ENCODE assay signal across 26 cellular contexts in the genomic region with DNA sequence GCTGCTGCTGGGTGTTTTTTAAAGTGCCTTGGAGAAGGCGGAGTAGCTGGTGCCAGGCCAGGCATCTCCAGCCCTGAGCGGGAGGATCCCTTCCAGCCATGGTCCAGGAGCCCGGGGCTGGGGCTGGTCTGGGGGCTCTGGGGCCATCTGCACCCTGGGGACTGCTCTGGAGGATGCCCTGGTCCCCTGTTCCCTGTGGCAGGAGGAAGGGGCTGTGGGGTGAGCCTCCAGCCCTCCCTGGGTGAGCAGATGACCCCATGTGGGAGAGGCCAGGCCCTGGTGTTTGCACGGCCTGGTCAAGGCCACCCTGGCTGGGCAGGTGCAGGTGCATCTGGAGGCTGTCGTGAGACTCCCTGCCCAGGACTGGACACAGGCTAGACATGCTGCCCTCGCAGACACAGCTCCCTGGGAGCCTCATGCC. TPM values are rescaled to one million over a fixed set of nuclear protein-coding genes. Genes with fewer than 3 reads are reported as not detected.
A peak's percentile ranks its signal among the peaks of the same experiment; 100 is the strongest.
DNase-seq lines count a peak whose midpoint lies in the region; ATAC-seq, FAIRE-seq and TF ChIP-seq lines count a peak whose summit lies in the region.
"Had no signal": no experiment of that assay in that cellular context is flagged by ENCODE, and none has a peak within 500 bp of the region (broad histone marks: within the 10 kb centered on the region; RNA-seq: fewer than 3 reads in every experiment).

No MANE protein-coding gene starts in this region.

- no peak overlapping the region for H3K18ac ChIP-seq in H1 (ENCODE audit: extremely low read depth, low read length)

- H3K27me3 ChIP-seq in H1 (replicated peaks in 1 of 4; ENCODE audit: control insufficient read depth in 3 of 4, extremely low read depth in 1 of 4, insufficient read depth in 3 of 4, low read length in 3 of 4): no peaks in the 10 kb centered on the region
- peaks cover 11 to 86% of the 10 kb centered on the region in 2 experiments for H3K27me3 ChIP-seq in HepG2 (ENCODE audit: control insufficient read depth in 1 of 2, insufficient read depth in 2 of 2, low read length in 2 of 2)
- no peaks in the 10 kb centered on the region for H3K27me3 ChIP-seq in aorta (ENCODE audit: control insufficient read depth in 1 of 2, insufficient read depth in 2 of 2, low read length in 1 of 2)
- no peaks in the 10 kb centered on the region for H3K27me3 ChIP-seq in Karpas-422 (ENCODE audit: low read length)

- DNase-seq in left ventricle myocardium superior: peak; percentile 18
- no peak for DNase-seq in left cardiac atrium
- no peak for DNase-seq in H1 (ENCODE audit: low read depth in 1 of 2, low spot score in 2 of 2)
- DNase-seq in HepG2 (ENCODE audit: low spot score): peak; percentile 24
- DNase-seq in aorta: peak; percentile 35 to 68
- DNase-seq in nephron progenitor cell: no peak
- DNase-seq in kidney glomerular epithelial cell (lab: John Stamatoyannopoulos, UW): no peak
- no peak for DNase-seq in Karpas-422
- DNase-seq: Caco-2; CD8-positive, alpha-beta T cell; HFFc6; IMR-90; KG1; MM.1S; NCI-H2029; NCI-H446; NCI-H524 treated with DMSO at 0.1 percent for 48 hours; NCI-H82; NK-92 treated with Interleukin-12 subunit alpha and Interleukin-12 subunit beta, amount 100 ng/mL, for 24 hours; SK-N-SH had no signal

- TF ChIP-seq EP300 in H1 (IDR thresholded peaks at IDR 0.05; ENCODE audit: borderline replicate concordance in 1 of 2, low read depth in 2 of 2, low read length in 2 of 2) (no peak), HepG2 (IDR thresholded peaks at IDR 0.05; ENCODE audit: low read depth in 2 of 2, low read length in 2 of 2) (no peak), HepG2 (CRISPR knock-in tag; IDR thresholded peaks at IDR 0.05; ENCODE audit: borderline replicate concordance) (no peak)

- H3K9me3 ChIP-seq in H1 (ENCODE audit: insufficient read depth in 2 of 2, low read depth in 1 of 2, low read length in 1 of 2): no peaks in the 10 kb centered on the region
- no peaks in the 10 kb centered on the region for H3K9me3 ChIP-seq in HepG2 (ENCODE audit: low read length)
- H3K9me3 ChIP-seq in aorta (ENCODE audit: control insufficient read depth, low read length): no peaks in the 10 kb centered on the region
- no peaks in the 10 kb centered on the region for H3K9me3 ChIP-seq in Karpas-422 (ENCODE audit: low read length)
- H3K9me3 ChIP-seq: Caco-2, HAP-1, SK-N-SH had no signal

- H3K4me3 ChIP-seq in H1 (ENCODE audit: extremely low read depth in 1 of 4, insufficient read depth in 2 of 4, low read depth in 3 of 4, low read length in 4 of 4): no peak overlapping the region
- no peak overlapping the region for H3K4me3 ChIP-seq in HepG2 (replicated peaks in 1 of 3; ENCODE audit: insufficient read depth in 1 of 3, low read depth in 2 of 3, low read length in 3 of 3)
- H3K4me3 ChIP-seq in aorta (ENCODE audit: low read length in 2 of 2): no peak overlapping the region
- H3K4me3 ChIP-seq in Karpas-422 (ENCODE audit: low read length): no peak overlapping the region
- H3K4me3 ChIP-seq: GM23338, HAP-1 had no signal

- H3K4me2 ChIP-seq in H1 (ENCODE audit: insufficient read depth in 1 of 2, low read depth in 2 of 2, low read length in 2 of 2) (no peak overlapping the region), HepG2 (ENCODE audit: low read depth, low read length) (peak overlapping the region; percentile 23; the same call in 1 of the 2 replicates), Karpas-422 (ENCODE audit: low read depth, low read length, poor library complexity, severe bottlenecking) (no peak overlapping the region)
- H3K4me2 ChIP-seq: GM23338, SK-N-SH had no signal

- peaks cover 14% of the 10 kb centered on the region for H3K4me1 Mint-ChIP-seq in nephron progenitor cell
- H3K4me1 Mint-ChIP-seq: GM23338 had no signal

- H3K27ac ChIP-seq in H1 (ENCODE audit: low read depth, low read length) (no peak overlapping the region), HepG2 (ENCODE audit: extremely low read length, insufficient read depth, low read length) (no peak overlapping the region), aorta (ENCODE audit: low read depth in 1 of 2, low read length in 2 of 2) (no peak overlapping the region), Karpas-422 (ENCODE audit: low read length) (no peak overlapping the region)
- H3K27ac ChIP-seq: C4-2B, RWPE1 had no signal

- H3K4me1 ChIP-seq in H1 (replicated peaks in 1 of 4; ENCODE audit: control insufficient read depth in 3 of 4, insufficient read depth in 4 of 4, low read length in 3 of 4) (no peaks in the 10 kb centered on the region), HepG2 (ENCODE audit: insufficient read depth, low read length) (peaks cover 50% of the 10 kb centered on the region), aorta (ENCODE audit: control insufficient read depth in 1 of 2, insufficient read depth in 2 of 2, low read length in 2 of 2) (no peaks in the 10 kb centered on the region), Karpas-422 (ENCODE audit: low read length) (peaks cover 16% of the 10 kb centered on the region)
- H3K4me1 ChIP-seq: Caco-2, HAP-1 had no signal

- H3K36me3 ChIP-seq in H1 (ENCODE audit: control insufficient read depth in 2 of 4, insufficient read depth in 4 of 4, low read length in 3 of 4) (no peaks in the 10 kb centered on the region), HepG2 (replicated peaks in 1 of 2; ENCODE audit: control insufficient read depth in 1 of 2, insufficient read depth in 2 of 2, low read length in 2 of 2) (no peaks in the 10 kb centered on the region), aorta (ENCODE audit: control insufficient read depth in 1 of 2, insufficient read depth in 2 of 2, low read length in 1 of 2) (no peaks in the 10 kb centered on the region), Karpas-422 (ENCODE audit: insufficient read depth, low read length) (no peaks in the 10 kb centered on the region)
- H3K36me3 ChIP-seq: HAP-1 had no signal

- no peak overlapping the region for H3K14ac ChIP-seq in H1 (ENCODE audit: insufficient read length)

- TF ChIP-seq CTCF in H1 (IDR thresholded peaks at IDR 0.05; ENCODE audit: control extremely low read depth in 1 of 3, insufficient read depth in 1 of 3, low read depth in 1 of 3, low read length in 3 of 3) (no peak), HepG2 (CRISPR knock-in tag; IDR thresholded peaks at IDR 0.05) (no peak), nephron progenitor cell (IDR thresholded peaks at IDR 0.05) (no peak)

- TF ChIP-seq POLR2A in H1 (IDR thresholded peaks at IDR 0.05; ENCODE audit: control extremely low read depth in 1 of 2, low read depth in 2 of 2, low read length in 2 of 2) (no peak), HepG2 (IDR thresholded peaks at IDR 0.05; ENCODE audit: insufficient read depth in 1 of 2, low read depth in 2 of 2, low read length in 2 of 2) (no peak)

- H3K23me2 ChIP-seq in H1 (ENCODE audit: low read depth, low read length): no peaks in the 10 kb centered on the region

- H2AFZ ChIP-seq in H1 (ENCODE audit: low read length) (no peak overlapping the region), HepG2 (ENCODE audit: low read length) (no peak overlapping the region), Karpas-422 (ENCODE audit: low read length) (no peak overlapping the region)
- H2AFZ ChIP-seq: GM23338 had no signal

- peaks cover 4% of the 10 kb centered on the region for H3K27me3 Mint-ChIP-seq in nephron progenitor cell (ENCODE audit: low read depth, poor library complexity)

- H2AK5ac ChIP-seq in H1 (ENCODE audit: low read depth, low read length): no peak overlapping the region

- no peak overlapping the region for H3K4me3 Mint-ChIP-seq in nephron progenitor cell
- H3K4me3 Mint-ChIP-seq: CD8-positive, alpha-beta T cell; GM23338; HFFc6 had no signal

- ATAC-seq in left ventricle myocardium superior (no peak), left cardiac atrium (no peak), HepG2 (peak; percentile 41), aorta (ENCODE audit: low FRiP score) (no peak)
- ATAC-seq: CD8-positive, alpha-beta T cell had no signal

- no peak overlapping the region for H4K91ac ChIP-seq in H1 (replicated peaks; ENCODE audit: insufficient read length, low read length)

- POLR2A ChIA-PET in H1 (lab: Charles Lee; ENCODE audit: partially characterized antibody) (interaction anchor here (0.6 to 1.7 kb wide), 3 partner anchors 10 to 146 kb away, joined by 3 to 4 read pairs (median 3); no protein-coding TSS in a partner anchor), HepG2 (lab: Yijun Ruan, JAX) (interaction anchor here (2.8 to 3.8 kb wide), 2 partner anchors 11 to 17 kb away, joined by 20 to 37 read pairs; no protein-coding TSS in a partner anchor)

- H3K79me2 ChIP-seq in H1 (ENCODE audit: control insufficient read depth in 1 of 2, insufficient read depth in 2 of 2, low read length in 2 of 2) (no peaks in the 10 kb centered on the region), HepG2 (ENCODE audit: insufficient read depth, low read length) (no peaks in the 10 kb centered on the region), Karpas-422 (ENCODE audit: low read length) (no peaks in the 10 kb centered on the region)

- no peak overlapping the region for H2BK15ac ChIP-seq in H1 (ENCODE audit: low read length)

- H3K79me1 ChIP-seq in H1 (ENCODE audit: low read depth, low read length): no peaks in the 10 kb centered on the region

- FAIRE-seq in H1 (lab: Jason Lieb, UNC) (no peak), HepG2 (lab: Jason Lieb, UNC) (no peak)
- FAIRE-seq: A204.1, G401.6 had no signal

- H3K9ac ChIP-seq in H1 (replicated peaks in 1 of 4; ENCODE audit: extremely low read depth in 1 of 4, low read depth in 3 of 4, low read length in 3 of 4) (no peak overlapping the region), HepG2 (ENCODE audit: insufficient read depth, low read depth, low read length) (no peak overlapping the region), Karpas-422 (ENCODE audit: low read length) (no peak overlapping the region)
- H3K9ac ChIP-seq: SK-N-SH had no signal

- in situ Hi-C loops in HepG2 (cut with HindIII; ENCODE audit: extremely low pct_ligation_motif_present, low pct_unique_long_range_greater_than_20kb): no loop called here

- H3K23ac ChIP-seq in H1 (ENCODE audit: insufficient read length): no peak overlapping the region

- 86% methylated on average over 6 of the region's 6 CpGs; no CpG with 5 or more reads in 1 of the 2 experiments for WGBS in H1 (ENCODE audit: extremely low coverage in 1 of 2, insufficient coverage in 1 of 2, insufficient read length in 1 of 2, insufficient replicate concordance in 2 of 2, low coverage in 1 of 2, low lambda C conversion rate in 2 of 2, missing lambda C conversion rate in 1 of 2), 2 experiments
- 0% methylated on average over 1 of the region's 6 CpGs for WGBS in HepG2 (ENCODE audit: low lambda C conversion rate)
- 71 to 89% methylated on average over 6 of the region's 6 CpGs for WGBS in aorta, 2 donors

- H3K4ac ChIP-seq in H1 (replicated peaks; ENCODE audit: insufficient read length, low read depth, low read length): no peak overlapping the region

- H3K9me2 ChIP-seq in Karpas-422 (replicated peaks; ENCODE audit: insufficient read depth, low read length): no peaks in the 10 kb centered on the region
- H3K9me2 ChIP-seq: SK-N-SH had no signal

- H2BK20ac ChIP-seq in H1 (ENCODE audit: low read length): no peak overlapping the region

- no TSS peak for BruUV-seq in HepG2 (replicated peaks; lab: Mats Ljungman, UMichigan)

- no peak overlapping the region for H4K5ac ChIP-seq in H1 (ENCODE audit: insufficient read length, low read depth, low read length)

- no peak overlapping the region for H3K56ac ChIP-seq in H1 (replicated peaks; ENCODE audit: insufficient read length, low read depth, low read length)

- CTCF ChIA-PET in H1 (lab: Charles Lee; ENCODE audit: partially characterized antibody): interaction anchor here (0.7 to 2.9 kb wide), 5 partner anchors 30 to 142 kb away, joined by 3 to 9 read pairs (median 4); no protein-coding TSS in a partner anchor
- CTCF ChIA-PET in HepG2 (lab: Yijun Ruan, JAX; ENCODE audit: low intra/inter-chr PET ratio, low total read pairs): no interaction called here

- H2BK5ac ChIP-seq in H1 (ENCODE audit: low read depth, low read length): no peak overlapping the region

- intact Hi-C loops in left ventricle myocardium superior (cut with micrococcal nuclease): no loop called here
- intact Hi-C loops in left cardiac atrium (cut with DNase I): no loop called here
- intact Hi-C loops in HepG2 (cut with micrococcal nuclease; ENCODE audit: unreplicated experiment): no loop called here
- intact Hi-C loops in aorta (cut with DNase I): no loop called here

- TF ChIP-seq RAD21 in H1 (IDR thresholded peaks at IDR 0.05 in 1 of 2, conservative IDR thresholded peaks at IDR 0.05 in 1 of 2; ENCODE audit: low read depth in 2 of 2, low read length in 2 of 2) (no peak), HepG2 (CRISPR knock-in tag; IDR thresholded peaks at IDR 0.05) (no peak)

- peak overlapping the region; percentile 57; the same call in 1 of the 2 replicates for H4K8ac ChIP-seq in H1 (ENCODE audit: extremely low read depth, insufficient read depth, low read length)

- H2BK12ac ChIP-seq in H1 (ENCODE audit: low read depth, low read length): no peak overlapping the region

- no peaks in the 10 kb centered on the region for H4K20me1 ChIP-seq in H1 (replicated peaks in 1 of 2; ENCODE audit: control insufficient read depth in 1 of 2, insufficient read depth in 2 of 2, low read length in 2 of 2)
- H4K20me1 ChIP-seq in HepG2 (ENCODE audit: insufficient read depth, low read length): no peaks in the 10 kb centered on the region
- H4K20me1 ChIP-seq in Karpas-422 (ENCODE audit: insufficient read depth, low read depth, low read length): peaks cover 3% of the 10 kb centered on the region; the same call in 1 of the 2 replicates

- H3K36me3 Mint-ChIP-seq in nephron progenitor cell (ENCODE audit: low read depth): no peaks in the 10 kb centered on the region
- H3K36me3 Mint-ChIP-seq: CD8-positive, alpha-beta T cell had no signal

- no peak overlapping the region for H3K27ac Mint-ChIP-seq in nephron progenitor cell
- H3K27ac Mint-ChIP-seq: CD8-positive, alpha-beta T cell; GM23338; HFFc6 had no signal

- no peaks in the 10 kb centered on the region for H3K9me3 Mint-ChIP-seq in nephron progenitor cell
- H3K9me3 Mint-ChIP-seq: CD8-positive, alpha-beta T cell; GM23338; HFFc6 had no signal

- H2BK120ac ChIP-seq in H1 (replicated peaks; ENCODE audit: low read depth, low read length): no peak overlapping the region

RNA-seq across cellular contexts. Expression of a gene that starts 56.7 kb away (rescaled TPM):
- total RNA-seq in left ventricle myocardium superior (69.9 TPM), left cardiac atrium (10 to 100 TPM; 26.1 to 28.6 TPM), HepG2 (2016; rRNA removed; fragmentation: Illumina TruSeq; extraction: Trizol) (47.1 and 51.5 TPM in 2 replicates), aorta (10 to 100 TPM; 21.5 to 29.6 TPM)
- 57.3 and 64.1 TPM in 2 replicates for total RNA-seq in H1 (2021; fragmentation: NEBNext Ultra II Directional; extraction: Animal tissue kit (Norgen Biotek cat#: 25700))
- polyA plus RNA-seq in H1 (2011; rRNA removed) (17.7 and 34.6 TPM in 2 replicates), HepG2 (2011; rRNA removed) (21.0 and 22.6 TPM in 2 replicates), aorta (10 to 100 TPM; 17.3 to 19.2 TPM)
- 43.7 TPM for polyA plus RNA-seq in H1 (2011; cell fraction: cytosol; rRNA removed)
- polyA plus RNA-seq in H1 (2011; cell fraction: nucleus; rRNA removed): 28.5 TPM
- 20.8 to 42.4 TPM (median 39.1 TPM) in 4 replicates for polyA plus RNA-seq in H1 (2012, experiment 1 of 2)
- 28.1 TPM for polyA plus RNA-seq in H1 (2012, experiment 2 of 2)
- 28.3 TPM for polyA plus RNA-seq in H1 (2013, experiment 1 of 2)
- polyA plus RNA-seq in H1 (2013, experiment 2 of 2): 30.5 TPM
- polyA minus RNA-seq in H1 (2011; rRNA and poly(A)+ RNA removed): 5.9 and 6.3 TPM in 2 replicates
- 28.0 TPM for polyA minus RNA-seq in H1 (2011; cell fraction: cytosol; rRNA and poly(A)+ RNA removed)
- polyA minus RNA-seq in H1 (2011; cell fraction: nucleus; rRNA and poly(A)+ RNA removed): 8.6 TPM
- total RNA-seq in HepG2 (2016; cell fraction: cytosol; rRNA removed; fragmentation: Illumina TruSeq; extraction: Trizol; ENCODE audit: low read depth): 43.4 and 50.9 TPM in 2 replicates
- 51.9 and 55.4 TPM in 2 replicates for total RNA-seq in HepG2 (2016; cell fraction: insoluble cytoplasmic fraction; rRNA removed; fragmentation: Illumina TruSeq; extraction: Trizol)
- total RNA-seq in HepG2 (2016; cell fraction: membrane; rRNA removed; fragmentation: Illumina TruSeq; extraction: Trizol): 31.2 and 37.8 TPM in 2 replicates
- total RNA-seq in HepG2 (2016; cell fraction: nucleus; rRNA removed; fragmentation: Illumina TruSeq; extraction: Trizol): 17.3 and 20.5 TPM in 2 replicates
- 32.4 and 47.0 TPM in 2 replicates for polyA plus RNA-seq in HepG2 (2011; cell fraction: cytosol; rRNA removed)
- polyA plus RNA-seq in HepG2 (2011; cell fraction: nucleus; rRNA removed): 22.9 and 26.2 TPM in 2 replicates
- polyA plus RNA-seq in HepG2 (2012): 22.9 TPM in 2 replicates
- 43.3 and 45.1 TPM in 2 replicates for polyA plus RNA-seq in HepG2 (2016; cell fraction: cytosol; fragmentation: Illumina TruSeq; extraction: Trizol; ENCODE audit: low read depth)
- 53.9 and 57.5 TPM in 2 replicates for polyA plus RNA-seq in HepG2 (2016; cell fraction: insoluble cytoplasmic fraction; fragmentation: Illumina TruSeq; extraction: Trizol; ENCODE audit: low read depth)
- polyA plus RNA-seq in HepG2 (2016; cell fraction: membrane; fragmentation: Illumina TruSeq; extraction: Trizol; ENCODE audit: low read depth): 27.6 and 29.8 TPM in 2 replicates
- 35.4 and 41.4 TPM in 2 replicates for polyA plus RNA-seq in HepG2 (2016; cell fraction: nucleus; fragmentation: Illumina TruSeq; extraction: Trizol; ENCODE audit: insufficient read depth, low read depth)
- 14.1 and 17.2 TPM in 2 replicates for polyA minus RNA-seq in HepG2 (2011; rRNA and poly(A)+ RNA removed; ENCODE audit: low replicate concordance)
- 15.8 and 22.1 TPM in 2 replicates for polyA minus RNA-seq in HepG2 (2011; cell fraction: cytosol; rRNA and poly(A)+ RNA removed)
- 5.8 and 8.6 TPM in 2 replicates for polyA minus RNA-seq in HepG2 (2011; cell fraction: nucleus; rRNA and poly(A)+ RNA removed)
- 12.2 and 48.7 TPM in 2 replicates for total RNA-seq in Karpas-422 (2014; rRNA removed; shearing (Covaris generic); ENCODE audit: low replicate concordance)

Comparison
In these comparisons a context has a peak if more than half of its experiments do, and no peak if none do; other contexts are left out.
1. DNase-seq: peak in left ventricle myocardium superior (single experiment), HepG2 (single experiment) and aorta (2 of 2); none in left cardiac atrium (single experiment), H1 (0 of 2), nephron progenitor cell (single experiment), kidney glomerular epithelial cell (single experiment) and Karpas-422 (single experiment).